10 cellular contexts compared by ENCODE assay signal in the genomic region with DNA sequence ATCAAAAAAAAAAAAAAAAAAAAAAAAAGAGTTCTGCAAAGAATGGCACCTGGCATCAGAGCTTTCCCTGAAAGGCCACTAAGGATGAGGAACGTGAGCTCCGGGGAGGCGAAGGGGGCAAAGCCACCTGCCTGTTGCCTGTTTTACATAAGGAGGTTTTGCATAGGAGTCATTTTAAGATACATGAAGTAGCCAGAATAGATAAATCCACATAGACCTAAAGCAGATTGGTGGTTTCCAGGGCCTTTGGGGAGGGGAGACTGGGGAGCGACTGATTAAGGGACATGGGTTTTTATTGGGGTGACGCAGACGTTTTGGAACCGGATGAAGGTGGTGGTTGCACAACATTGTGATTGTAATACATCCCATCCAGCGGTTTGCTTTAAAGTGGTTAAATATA. TPM values are rescaled to one million over a fixed set of nuclear protein-coding genes. Genes with fewer than 3 reads are reported as not detected.
A peak's percentile ranks its signal among the peaks of the same experiment; 100 is the strongest.
DNase-seq lines count a peak whose midpoint lies in the region; ATAC-seq, FAIRE-seq and TF ChIP-seq lines count a peak whose summit lies in the region.
"Had no signal": no experiment of that assay in that cellular context is flagged by ENCODE, and none has a peak within 500 bp of the region (broad histone marks: within the 10 kb centered on the region; RNA-seq: fewer than 3 reads in every experiment).

No MANE protein-coding gene starts in this region.

- no peaks in the 10 kb centered on the region for H3K9me3 ChIP-seq in lower lobe of right lung
- H3K9me3 ChIP-seq in GM23248 (ENCODE audit: low read depth) = no peaks in the 10 kb centered on the region
- H3K9me3 ChIP-seq in neuronal stem cell (replicated peaks in 1 of 2; ENCODE audit: control insufficient read depth in 2 of 2, insufficient read depth in 1 of 2, low read depth in 1 of 2, low read length in 2 of 2) = no peaks in the 10 kb centered on the region
- H3K9me3 ChIP-seq: gastrocnemius medialis had no signal

- no peak overlapping the region for H3K4ac ChIP-seq in neuronal stem cell (ENCODE audit: low read length)

- H3K9ac ChIP-seq in GM23248 (no peak overlapping the region), neuronal stem cell (ENCODE audit: low read depth, low read length, poor library complexity) (no peak overlapping the region)

- H3F3A ChIP-seq in GM23248 (ENCODE audit: insufficient read depth) = peaks cover 66% of the 10 kb centered on the region

- H2BK120ac ChIP-seq in neuronal stem cell (ENCODE audit: low read depth, low read length) = no peak overlapping the region

- peak; percentile 46 for ATAC-seq in GM21576 (IDR thresholded peaks at IDR 0.05; ENCODE audit: unreplicated experiment)
- no peak for ATAC-seq in lower lobe of right lung
- ATAC-seq: gastrocnemius medialis had no signal

- H2AFZ ChIP-seq in GM23248 = no peak overlapping the region
- no peak overlapping the region for H2AFZ ChIP-seq in neuronal stem cell (ENCODE audit: low read length)

- peaks cover 2% of the 10 kb centered on the region for H3K27me3 Mint-ChIP-seq in IgD-negative memory B cell

- peak overlapping the region; percentile 77 to 98 (median 96) for H3K4me3 Mint-ChIP-seq in IgD-negative memory B cell

- H3K27ac ChIP-seq in lower lobe of right lung = peak overlapping the region; percentile 50
- H3K27ac ChIP-seq in GM23248 = no peak overlapping the region
- H3K27ac ChIP-seq in neuronal stem cell (replicated peaks; ENCODE audit: low read length) = no peak overlapping the region
- H3K27ac ChIP-seq: gastrocnemius medialis had no signal

- H3K14ac ChIP-seq in neuronal stem cell (ENCODE audit: low read length) = no peak overlapping the region

- peaks cover 99% of the 10 kb centered on the region for H3K79me2 ChIP-seq in GM23248 (ENCODE audit: insufficient read depth)

- FAIRE-seq in GM12891 (lab: Jason Lieb, UNC) = peak; percentile 82
- FAIRE-seq: urothelium cell line had no signal

- H2BK15ac ChIP-seq in neuronal stem cell (ENCODE audit: low read length) = no peak overlapping the region

- 82 to 87% methylated on average over 8 of the region's 8 CpGs for WGBS in GM23248 (ENCODE audit: low coverage in 1 of 2, low lambda C conversion rate in 2 of 2, missing lambda C conversion rate in 2 of 2), 2 experiments
- no CpG with 5 or more reads among the region's 8 CpGs for WGBS in neuronal stem cell (ENCODE audit: extremely low coverage in 2 of 2, insufficient read length in 2 of 2, insufficient replicate concordance in 1 of 2), 2 donors

- no peak for TF ChIP-seq POLR2A in GM12891 (IDR thresholded peaks at IDR 0.05; ENCODE audit: low read depth, low read length)

- no peak overlapping the region for H4K91ac ChIP-seq in neuronal stem cell (ENCODE audit: low read depth, low read length, poor library complexity)

- no peak overlapping the region for H3K23ac ChIP-seq in neuronal stem cell (ENCODE audit: low read depth, low read length, poor library complexity)

- peaks cover 92% of the 10 kb centered on the region for H3K4me1 ChIP-seq in lower lobe of right lung
- peaks cover 82% of the 10 kb centered on the region for H3K4me1 ChIP-seq in GM23248 (ENCODE audit: insufficient read depth)
- H3K4me1 ChIP-seq in neuronal stem cell (ENCODE audit: control insufficient read depth in 2 of 2, insufficient read depth in 1 of 2, low read depth in 1 of 2, low read length in 2 of 2) = peaks cover 54 to 56% of the 10 kb centered on the region in 2 donors

- no peak overlapping the region for H3K18ac ChIP-seq in neuronal stem cell (ENCODE audit: low read length)

- H3K36me3 ChIP-seq in lower lobe of right lung (peaks cover 16% of the 10 kb centered on the region), GM23248 (ENCODE audit: low read depth) (no peaks in the 10 kb centered on the region), neuronal stem cell (replicated peaks in 1 of 2; ENCODE audit: control insufficient read depth in 2 of 2, insufficient read depth in 2 of 2, low read length in 2 of 2) (peaks cover 1 to 42% of the 10 kb centered on the region in 2 donors)
- H3K36me3 ChIP-seq: gastrocnemius medialis had no signal

- H4K20me1 ChIP-seq in GM23248 (ENCODE audit: insufficient read depth) = no peaks in the 10 kb centered on the region

- no peak overlapping the region for H2BK5ac ChIP-seq in neuronal stem cell (ENCODE audit: low read length)

- H3K79me1 ChIP-seq in neuronal stem cell (ENCODE audit: low read depth, low read length) = peaks cover 28% of the 10 kb centered on the region

- TF ChIP-seq CTCF in lower lobe of right lung (IDR thresholded peaks at IDR 0.05) = no peak

- H3K4me2 ChIP-seq in GM23248 (ENCODE audit: unreplicated experiment) (no peak overlapping the region), neuronal stem cell (ENCODE audit: insufficient read depth, low read length, poor library complexity, severe bottlenecking) (no peak overlapping the region)

- H3K27ac Mint-ChIP-seq in IgD-negative memory B cell = peak overlapping the region; percentile 60 to 93 (median 88)

- H3K27me3 ChIP-seq in lower lobe of right lung (ENCODE audit: low read depth) = no peaks in the 10 kb centered on the region
- no peaks in the 10 kb centered on the region for H3K27me3 ChIP-seq in GM23248 (replicated peaks; ENCODE audit: insufficient read depth)
- H3K27me3 ChIP-seq in neuronal stem cell (ENCODE audit: control insufficient read depth in 3 of 3, insufficient read depth in 3 of 3, low read depth in 1 of 3, low read length in 3 of 3) = no peaks in the 10 kb centered on the region
- H3K27me3 ChIP-seq: gastrocnemius medialis had no signal

- H3K9me2 ChIP-seq in GM23248 (ENCODE audit: insufficient read depth) = no peaks in the 10 kb centered on the region

- intact Hi-C loops in lower lobe of right lung (cut with DNase I) = no loop called here
- intact Hi-C loops in head of caudate nucleus (cut with DNase I) = no loop called here

- H2BK12ac ChIP-seq in neuronal stem cell (ENCODE audit: low read length) = no peak overlapping the region

- no peak overlapping the region for H3K4me3 ChIP-seq in lower lobe of right lung
- no peak overlapping the region for H3K4me3 ChIP-seq in GM23248
- H3K4me3 ChIP-seq in neuronal stem cell (ENCODE audit: low read length in 2 of 2) = no peak overlapping the region
- H3K4me3 ChIP-seq: gastrocnemius medialis had no signal

- in situ Hi-C loops in GM23248 (cut with MboI) = no loop called here

- no peak overlapping the region for H4K8ac ChIP-seq in neuronal stem cell (ENCODE audit: low read depth, low read length)

- peaks cover 1% of the 10 kb centered on the region for H3K36me3 Mint-ChIP-seq in IgD-negative memory B cell

- no peak overlapping the region for H2AK5ac ChIP-seq in neuronal stem cell (ENCODE audit: low read depth, low read length)

- H3K4me1 Mint-ChIP-seq in IgD-negative memory B cell = peaks cover 50 to 77% (median 68%) of the 10 kb centered on the region in 3 donors

- no peaks in the 10 kb centered on the region for H3K9me3 Mint-ChIP-seq in IgD-negative memory B cell

- DNase-seq in GM12891 (ENCODE audit: insufficient read length, low spot score) = peak; percentile 50
- no peak for DNase-seq in lower lobe of right lung
- no peak for DNase-seq in GM23248
- DNase-seq in head of caudate nucleus = no peak
- no peak for DNase-seq in stimulated activated naive CD4-positive, alpha-beta T cell treated with Interleukin-2 at 50 U/mL for 16 hours (lab: John Stamatoyannopoulos, UW)
- DNase-seq in neuronal stem cell (ENCODE audit: low spot score) = no peak
- DNase-seq: gastrocnemius medialis had no signal

TF ChIP-seq in GM12891, 5 proteins besides CTCF, POLR2A, EP300 and RAD21:
- peak; percentile 91 for TF ChIP-seq POU2F2 (IDR thresholded peaks at IDR 0.05; ENCODE audit: low read depth, low read length)
- peak; percentile 33; the same call in 1 of the 2 replicates for TF ChIP-seq POLR2AphosphoS5 (IDR thresholded peaks at IDR 0.05; ENCODE audit: low read depth, low read length)
- no peak for TF ChIP-seq PAX5 (IDR thresholded peaks at IDR 0.05; ENCODE audit: insufficient read depth, low read length, severe bottlenecking)

RNA-seq across cellular contexts. Expression of gene NEK6, which starts 7.1 kb away (rescaled TPM):
- polyA plus RNA-seq in GM12891 (2012; ENCODE audit: low read depth, missing spikeins) = 117 TPM
- polyA plus RNA-seq in IgD-negative memory B cell (76.2 TPM), GM23248 (2016; fragmentation: Nextera tagmentation; extraction: Ambion mirVana) (69.6 and 69.7 TPM in 2 replicates)
- total RNA-seq in lower lobe of right lung = 125 TPM
- total RNA-seq in GM23248 (2014; rRNA removed; shearing (Covaris generic)) = 33.0 and 43.7 TPM in 2 replicates
- 43.4 TPM for polyA plus RNA-seq in neuronal stem cell (2013, experiment 1 of 2)
- polyA plus RNA-seq in neuronal stem cell (2013, experiment 2 of 2) = 43.4 TPM
